1 cellular context compared by ENCODE assay signal in the genomic region with DNA sequence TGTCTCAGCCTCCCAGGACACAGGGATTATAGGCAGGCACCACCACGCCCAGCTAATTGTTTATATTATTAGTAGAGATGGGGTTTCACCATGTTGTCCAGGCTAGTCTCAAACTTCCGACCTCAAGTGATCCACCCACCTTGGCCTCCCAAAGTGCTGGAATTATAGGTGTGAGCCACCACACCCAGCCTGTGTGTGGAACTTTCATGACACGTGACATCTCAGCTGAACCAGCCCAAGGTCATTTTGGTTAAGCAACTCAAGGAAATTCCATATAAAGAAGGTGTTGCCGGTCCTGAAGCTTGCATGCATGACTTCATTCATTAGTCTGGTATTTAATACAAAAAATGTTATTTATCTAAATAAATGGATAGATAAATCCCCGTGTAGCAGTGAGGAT.
TF ChIP-seq lines count a peak whose summit lies in the region.

No MANE protein-coding gene starts in this region.

TF ChIP-seq in K562, 482 proteins besides CTCF, POLR2A, EP300 and RAD21 (continued from another document):
- TF ChIP-seq, protein P1, sequence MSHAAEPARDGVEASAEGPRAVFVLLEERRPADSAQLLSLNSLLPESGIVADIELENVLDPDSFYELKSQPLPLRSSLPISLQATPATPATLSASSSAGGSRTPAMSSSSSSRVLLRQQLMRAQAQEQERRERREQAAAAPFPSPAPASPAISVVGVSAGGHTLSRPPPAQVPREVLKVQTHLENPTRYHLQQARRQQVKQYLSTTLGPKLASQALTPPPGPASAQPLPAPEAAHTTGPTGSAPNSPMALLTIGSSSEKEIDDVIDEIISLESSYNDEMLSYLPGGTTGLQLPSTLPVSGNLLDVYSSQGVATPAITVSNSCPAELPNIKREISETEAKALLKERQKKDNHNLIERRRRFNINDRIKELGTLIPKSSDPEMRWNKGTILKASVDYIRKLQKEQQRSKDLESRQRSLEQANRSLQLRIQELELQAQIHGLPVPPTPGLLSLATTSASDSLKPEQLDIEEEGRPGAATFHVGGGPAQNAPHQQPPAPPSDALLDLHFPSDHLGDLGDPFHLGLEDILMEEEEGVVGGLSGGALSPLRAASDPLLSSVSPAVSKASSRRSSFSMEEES (CRISPR knock-in tag; IDR thresholded peaks at IDR 0.05): peak; percentile 40; the same call in 1 of the 2 replicates
- no peak for TF ChIP-seq ZNF644 (tag; IDR thresholded peaks at IDR 0.05; ENCODE audit: low read depth)
- TF ChIP-seq, protein P2, sequence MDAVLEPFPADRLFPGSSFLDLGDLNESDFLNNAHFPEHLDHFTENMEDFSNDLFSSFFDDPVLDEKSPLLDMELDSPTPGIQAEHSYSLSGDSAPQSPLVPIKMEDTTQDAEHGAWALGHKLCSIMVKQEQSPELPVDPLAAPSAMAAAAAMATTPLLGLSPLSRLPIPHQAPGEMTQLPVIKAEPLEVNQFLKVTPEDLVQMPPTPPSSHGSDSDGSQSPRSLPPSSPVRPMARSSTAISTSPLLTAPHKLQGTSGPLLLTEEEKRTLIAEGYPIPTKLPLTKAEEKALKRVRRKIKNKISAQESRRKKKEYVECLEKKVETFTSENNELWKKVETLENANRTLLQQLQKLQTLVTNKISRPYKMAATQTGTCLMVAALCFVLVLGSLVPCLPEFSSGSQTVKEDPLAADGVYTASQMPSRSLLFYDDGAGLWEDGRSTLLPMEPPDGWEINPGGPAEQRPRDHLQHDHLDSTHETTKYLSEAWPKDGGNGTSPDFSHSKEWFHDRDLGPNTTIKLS (IDR thresholded peaks at IDR 0.05; ENCODE audit: borderline replicate concordance, low read depth): no peak
- TF ChIP-seq ZNF695 (CRISPR knock-in tag; IDR thresholded peaks at IDR 0.05): no peak
